In the genomic region with DNA sequence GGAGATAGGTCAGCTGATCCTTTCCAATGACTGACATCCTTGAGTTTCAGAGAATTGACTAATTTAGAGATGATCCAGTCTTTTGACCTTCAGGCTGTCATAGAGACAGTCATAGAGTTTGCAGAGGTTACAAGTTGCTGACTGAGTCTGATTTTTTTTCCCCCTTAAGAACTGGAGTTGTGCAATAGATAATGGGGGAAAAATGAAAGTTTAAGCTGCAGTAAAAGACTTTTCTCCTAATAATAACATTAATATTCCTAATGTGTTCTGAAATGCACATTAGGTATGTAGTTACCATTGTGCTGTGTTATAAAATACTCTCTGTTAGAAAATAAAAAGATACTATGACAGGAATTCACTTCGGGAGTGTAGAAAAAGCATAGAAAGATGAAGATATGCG, we compare ENCODE assay signal across 20 cellular contexts.
DNase-seq lines count a peak whose midpoint lies in the region; ATAC-seq and TF ChIP-seq lines count a peak whose summit lies in the region.
"Had no signal": no experiment of that assay in that cellular context is flagged by ENCODE, and none has a peak within 500 bp of the region (broad histone marks: within the 10 kb centered on the region; RNA-seq: fewer than 3 reads in every experiment).

No MANE protein-coding gene starts in this region.

- H2BK15ac ChIP-seq in IMR-90 (ENCODE audit: low read depth, low read length) = no peak overlapping the region

- H3K14ac ChIP-seq in IMR-90 (replicated peaks; ENCODE audit: low read depth, low read length) = no peak overlapping the region

- DNase-seq in IMR-90 = no peak
- peak; percentile 38 for DNase-seq in SK-MEL-5 (ENCODE audit: low read depth, low spot score)
- DNase-seq in fibroblast of pulmonary artery (ENCODE audit: low read depth) = peak; percentile 1
- no peak for DNase-seq in mesothelial cell of epicardium (ENCODE audit: low spot score in 2 of 2, unreplicated experiment in 2 of 2)
- no peak for DNase-seq in NCI-H1436 (lab: John Stamatoyannopoulos, UW)
- DNase-seq in HT-29 (ENCODE audit: low spot score) = no peak
- DNase-seq in GM10266 (ENCODE audit: extremely low spot score) = no peak
- no peak for DNase-seq in NCI-H128 (lab: John Stamatoyannopoulos, UW; ENCODE audit: unreplicated experiment)
- DNase-seq: DMS 273 treated with DMSO at 0.1 percent for 48 hours, GDM1, HCEC 1CT, NCI-H1105 treated with DMSO at 0.1 percent for 48 hours, NCI-H187, NCI-H2107, NCI-H226, NCI-H524, SJCRH30 had no signal

- no peak overlapping the region for H4K5ac ChIP-seq in IMR-90 (ENCODE audit: low read depth, low read length)

- no peak overlapping the region for H4K8ac ChIP-seq in IMR-90 (ENCODE audit: low read depth in 2 of 2, low read length in 2 of 2)

- H3K4me1 Mint-ChIP-seq in mesothelial cell of epicardium = peaks cover 19% of the 10 kb centered on the region
- H3K4me1 Mint-ChIP-seq: B cell had no signal

- H3K27me3 Mint-ChIP-seq in mesothelial cell of epicardium (ENCODE audit: low read depth) = no peaks in the 10 kb centered on the region
- H3K27me3 Mint-ChIP-seq: B cell had no signal

- in situ Hi-C loops in IMR-90 (cut with MboI; ENCODE audit: low sequenced_read_pairs) = no loop called here
- in situ Hi-C loops in SK-MEL-5 (cut with HindIII; ENCODE audit: low pct_unique_long_range_greater_than_20kb, low sequenced_read_pairs) = no loop called here

- no peak overlapping the region for H2AK5ac ChIP-seq in IMR-90 (ENCODE audit: low read depth, low read length)

- no peak overlapping the region for H3K4ac ChIP-seq in IMR-90 (ENCODE audit: low read depth, low read length)

- H3K4me1 ChIP-seq in IMR-90 (ENCODE audit: control insufficient read depth, insufficient read depth, low read length) = no peaks in the 10 kb centered on the region

- H3K23ac ChIP-seq in IMR-90 (ENCODE audit: low read depth, low read length) = no peak overlapping the region

- no peak overlapping the region for H3K27ac ChIP-seq in IMR-90 (ENCODE audit: insufficient read depth, low read length)
- H3K27ac ChIP-seq: SJCRH30 had no signal

- no peak overlapping the region for H2AK9ac ChIP-seq in IMR-90 (replicated peaks; ENCODE audit: low read depth, low read length, poor library complexity)

- CTCF ChIA-PET in IMR-90 (lab: Yijun Ruan, JAX) = no interaction called here

- no peak overlapping the region for H2BK120ac ChIP-seq in IMR-90 (ENCODE audit: low read depth, low read length)

- no TSS peak for BruUV-seq in IMR-90 (replicated peaks; lab: Mats Ljungman, UMichigan)

- H3K79me1 ChIP-seq in IMR-90 (ENCODE audit: low read depth in 1 of 2, low read length in 2 of 2) = no peaks in the 10 kb centered on the region

- H3K9ac ChIP-seq in IMR-90 (ENCODE audit: low read depth, low read length) = no peak overlapping the region

- dilution Hi-C loops in IMR-90 (cut with HindIII; ENCODE audit: low sequenced_read_pairs, unreplicated experiment) = no loop called here

- H2BK20ac ChIP-seq in IMR-90 (ENCODE audit: low read depth, low read length) = 0 out of 2 replicates have a peak overlapping the region, but pooled peaks have one; percentile 34

- peaks cover 9% of the 10 kb centered on the region for H3K9me3 Mint-ChIP-seq in mesothelial cell of epicardium

- H2AFZ ChIP-seq in IMR-90 (replicated peaks; ENCODE audit: low read length, poor library complexity) = no peak overlapping the region

- no peak overlapping the region for H4K91ac ChIP-seq in IMR-90 (ENCODE audit: insufficient read depth, low read depth, low read length)

- H3K56ac ChIP-seq in IMR-90 (ENCODE audit: extremely low read depth, insufficient read depth, low read length) = no peak overlapping the region

- WGBS in IMR-90 (ENCODE audit: extremely low coverage in 2 of 2, insufficient read length in 1 of 2), 2 experiments = no CpG with 5 or more reads among the region's 2 CpGs

- intact Hi-C loops in IMR-90 (cut with micrococcal nuclease) = no loop called here

- H3K4me3 ChIP-seq in IMR-90 (ENCODE audit: insufficient read depth, low read depth, low read length) (no peak overlapping the region), fibroblast of pulmonary artery (replicated peaks; ENCODE audit: low read depth, low read length) (no peak overlapping the region)
- H3K4me3 ChIP-seq: K562, SJCRH30 had no signal

- H2BK5ac ChIP-seq in IMR-90 (ENCODE audit: low read depth, low read length, poor library complexity, severe bottlenecking) = no peak overlapping the region

- no peak for TF ChIP-seq POLR2A in IMR-90 (IDR thresholded peaks at IDR 0.05; ENCODE audit: low read depth, low read length)

- H3K18ac ChIP-seq in IMR-90 (ENCODE audit: low read depth, low read length) = no peak overlapping the region

- no peaks in the 10 kb centered on the region for H3K9me1 ChIP-seq in IMR-90 (ENCODE audit: insufficient read depth, low read length)

- H3K36me3 Mint-ChIP-seq in mesothelial cell of epicardium = no peaks in the 10 kb centered on the region

- H3K27me3 ChIP-seq in IMR-90 (ENCODE audit: control insufficient read depth, insufficient read depth, low read length) = no peaks in the 10 kb centered on the region
- H3K27me3 ChIP-seq: SJCRH30 had no signal

- no peaks in the 10 kb centered on the region for H3K36me3 ChIP-seq in IMR-90 (ENCODE audit: control insufficient read depth, insufficient read depth, low read length)
- H3K36me3 ChIP-seq: SJCRH30 had no signal

- H3K27ac Mint-ChIP-seq in mesothelial cell of epicardium = peak overlapping the region; percentile 31
- H3K27ac Mint-ChIP-seq: B cell had no signal

- no peaks in the 10 kb centered on the region for H4K20me1 ChIP-seq in IMR-90 (ENCODE audit: insufficient read depth, low read length)

- TF ChIP-seq CTCF in IMR-90 (conservative IDR thresholded peaks at IDR 0.05; ENCODE audit: low read depth, low read length) (no peak), fibroblast of pulmonary artery (IDR thresholded peaks at IDR 0.05; ENCODE audit: low read length, missing control alignments) (no peak), mesothelial cell of epicardium (IDR thresholded peaks at IDR 0.05; ENCODE audit: unreplicated experiment) (no peak), GM10266 (IDR thresholded peaks at IDR 0.05; ENCODE audit: control insufficient read depth, insufficient read depth, low read depth, missing control alignments) (no peak)

- no peak overlapping the region for H3K4me3 Mint-ChIP-seq in mesothelial cell of epicardium
- H3K4me3 Mint-ChIP-seq: B cell had no signal

- peak; percentile 14; the same call in 1 of the 2 replicates for ATAC-seq in IMR-90 (ENCODE audit: low read depth)
- ATAC-seq: K562, Panc1 had no signal

- peak overlapping the region; percentile 45 for H3K4me2 ChIP-seq in IMR-90 (ENCODE audit: low read depth, low read length)

- H3K9me3 ChIP-seq in IMR-90 (ENCODE audit: control insufficient read depth, insufficient read depth, low read length) = no peaks in the 10 kb centered on the region
- H3K9me3 ChIP-seq: SJCRH30 had no signal

- POLR2A ChIA-PET in IMR-90 (lab: Charles Lee; ENCODE audit: unreplicated experiment) = no interaction called here

- no peak for TF ChIP-seq RAD21 in IMR-90 (IDR thresholded peaks at IDR 0.05; ENCODE audit: low read length)

TF ChIP-seq in IMR-90, 13 proteins besides CTCF, POLR2A, EP300 and RAD21:
- TF ChIP-seq CEBPB (IDR thresholded peaks at IDR 0.05; ENCODE audit: low read depth, low read length) (peak; percentile 80), NFE2L2 (IDR thresholded peaks at IDR 0.05; ENCODE audit: low read depth, low read length) (no peak)

Comparison
In these comparisons a context has a peak if more than half of its experiments do, and no peak if none do; other contexts are left out.
1. DNase-seq: peak in SK-MEL-5 (single experiment) and fibroblast of pulmonary artery (single experiment); none in IMR-90 (single experiment), mesothelial cell of epicardium (0 of 2), NCI-H1436 (single experiment), HT-29 (single experiment), GM10266 (single experiment) and NCI-H128 (single experiment).